17 cellular contexts compared by ENCODE assay signal in the genomic region with DNA sequence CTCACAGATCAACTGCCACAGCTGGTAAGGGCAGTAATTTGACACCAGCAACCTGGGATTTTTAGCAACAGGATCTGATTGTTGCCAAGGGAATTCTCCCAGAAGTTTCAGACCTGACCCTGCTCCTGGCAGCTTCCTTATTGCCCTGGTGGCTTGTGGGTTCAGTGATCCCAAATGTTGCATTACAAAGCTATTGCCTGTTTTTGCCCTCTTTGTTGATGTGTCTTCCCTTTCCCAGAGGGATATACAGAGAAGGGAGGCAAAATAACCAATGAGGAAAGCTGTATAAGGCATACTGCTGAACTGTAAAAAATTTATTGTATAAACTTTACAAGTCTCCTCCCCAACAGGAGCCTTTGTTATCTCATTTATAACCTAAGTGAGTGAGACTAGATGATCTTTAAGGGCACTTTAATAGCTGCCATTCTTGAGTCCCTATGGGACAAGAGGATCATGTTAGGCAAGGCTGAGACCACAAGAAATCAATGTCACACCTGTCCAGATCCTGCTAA. TPM values are rescaled to one million over a fixed set of nuclear protein-coding genes. Genes with fewer than 3 reads are reported as not detected.
DNase-seq lines count a peak whose midpoint lies in the region; ATAC-seq and TF ChIP-seq lines count a peak whose summit lies in the region.
"Had no signal": no experiment of that assay in that cellular context is flagged by ENCODE, and none has a peak within 500 bp of the region (broad histone marks: within the 10 kb centered on the region; RNA-seq: fewer than 3 reads in every experiment).

No MANE protein-coding gene starts in this region.

- H3K4me3 Mint-ChIP-seq in CD14-positive monocyte (peak overlapping the region; percentile 83 to 95), GM23338 (no peak overlapping the region), osteocyte (ENCODE audit: unreplicated experiment) (no peak overlapping the region)
- peak overlapping the region; percentile 62 for H3K4me3 Mint-ChIP-seq in activated T-helper 2 cell treated with anti-CD3 and anti-CD28 coated beads, Interferon-gamma antibody, Interleukin-2, Interleukin-4, amounts not matched to agents 10 μg/mL and 5 μg/mL and 100 μg/mL, durations not matched to agents 14 hours and 24 hours and 36 hours (ENCODE audit: low read depth)
- H3K4me3 Mint-ChIP-seq: stimulated activated effector memory CD8-positive, alpha-beta T cell treated with anti-CD3 and anti-CD28 coated beads, Interleukin-12 subunit alpha, Interleukin-12 subunit beta, amount 100 ng/mL, for 72 hours had no signal

- peak overlapping the region; percentile 92 to 98 (median 98) for H3K27ac Mint-ChIP-seq in CD14-positive monocyte
- no peak overlapping the region for H3K27ac Mint-ChIP-seq in GM23338
- H3K27ac Mint-ChIP-seq in activated T-helper 2 cell treated with anti-CD3 and anti-CD28 coated beads, Interferon-gamma antibody, Interleukin-2, Interleukin-4, amounts not matched to agents 10 μg/mL and 5 μg/mL and 100 μg/mL, durations not matched to agents 14 hours and 24 hours and 36 hours: peak overlapping the region; percentile 67
- H3K27ac Mint-ChIP-seq in osteocyte (ENCODE audit: unreplicated experiment): no peak overlapping the region
- H3K27ac Mint-ChIP-seq: stimulated activated effector memory CD8-positive, alpha-beta T cell treated with anti-CD3 and anti-CD28 coated beads, Interleukin-12 subunit alpha, Interleukin-12 subunit beta, amount 100 ng/mL, for 72 hours had no signal

- no peaks in the 10 kb centered on the region for H3K9me3 ChIP-seq in mucosa of stomach (ENCODE audit: control insufficient read depth, low read length)

- 0 out of 2 replicates have a peak overlapping the region, but pooled peaks have one; percentile 66 for H2AFZ ChIP-seq in GM23338

- H3K4me1 ChIP-seq in GM23338 (ENCODE audit: insufficient read depth) (no peaks in the 10 kb centered on the region), mucosa of stomach (ENCODE audit: control insufficient read depth, insufficient read depth, low read length) (no peaks in the 10 kb centered on the region)

- H3K36me3 ChIP-seq in GM23338 (ENCODE audit: insufficient read depth): no peaks in the 10 kb centered on the region
- no peaks in the 10 kb centered on the region for H3K36me3 ChIP-seq in mucosa of stomach (ENCODE audit: control insufficient read depth, insufficient read depth, low read length)
- H3K36me3 ChIP-seq: cardiac muscle cell had no signal

- H3K9ac ChIP-seq in mucosa of stomach (ENCODE audit: low read length): peak overlapping the region; percentile 4

- H4K20me1 ChIP-seq in GM23338 (replicated peaks; ENCODE audit: insufficient read depth): no peaks in the 10 kb centered on the region

- no peak overlapping the region for H3K4me2 ChIP-seq in GM23338

- peaks cover 62% of the 10 kb centered on the region for H3K4me1 Mint-ChIP-seq in CD14-positive monocyte
- H3K4me1 Mint-ChIP-seq in GM23338: peaks cover 5% of the 10 kb centered on the region; the same call in 1 of the 3 replicates
- H3K4me1 Mint-ChIP-seq in activated T-helper 2 cell treated with anti-CD3 and anti-CD28 coated beads, Interferon-gamma antibody, Interleukin-2, Interleukin-4, amounts not matched to agents 10 μg/mL and 5 μg/mL and 100 μg/mL, durations not matched to agents 14 hours and 24 hours and 36 hours (ENCODE audit: low read depth): peaks cover 77% of the 10 kb centered on the region
- H3K4me1 Mint-ChIP-seq in osteocyte (ENCODE audit: unreplicated experiment): no peaks in the 10 kb centered on the region

- peaks cover 0 to 3% (median 0%) of the 10 kb centered on the region in 7 donors for H3K9me3 Mint-ChIP-seq in CD14-positive monocyte
- no peaks in the 10 kb centered on the region for H3K9me3 Mint-ChIP-seq in GM23338
- H3K9me3 Mint-ChIP-seq in activated T-helper 2 cell treated with anti-CD3 and anti-CD28 coated beads, Interferon-gamma antibody, Interleukin-2, Interleukin-4, amounts not matched to agents 10 μg/mL and 5 μg/mL and 100 μg/mL, durations not matched to agents 14 hours and 24 hours and 36 hours: no peaks in the 10 kb centered on the region
- peaks cover 18% of the 10 kb centered on the region for H3K9me3 Mint-ChIP-seq in osteocyte (ENCODE audit: unreplicated experiment)
- H3K9me3 Mint-ChIP-seq: stimulated activated effector memory CD8-positive, alpha-beta T cell treated with anti-CD3 and anti-CD28 coated beads, Interleukin-12 subunit alpha, Interleukin-12 subunit beta, amount 100 ng/mL, for 72 hours had no signal

- ATAC-seq in GM23338 (no peak), HG02588 (IDR thresholded peaks at IDR 0.05; ENCODE audit: unreplicated experiment) (no peak), GM21529 (IDR thresholded peaks at IDR 0.05; ENCODE audit: unreplicated experiment) (no peak)

- no peak overlapping the region for H3K27ac ChIP-seq in GM23338 (ENCODE audit: low read depth)
- H3K27ac ChIP-seq: cardiac muscle cell had no signal

- no peak overlapping the region for H3K4me3 ChIP-seq in GM23338
- no peak overlapping the region for H3K4me3 ChIP-seq in mucosa of stomach (ENCODE audit: low read length)
- H3K4me3 ChIP-seq: cardiac muscle cell, lung had no signal

- DNase-seq in CD14-positive monocyte (ENCODE audit: low spot score) (no peak), GM23338 (ENCODE audit: low spot score) (peak; percentile 2), medulla oblongata (ENCODE audit: extremely low spot score) (no peak), osteocyte (ENCODE audit: extremely low spot score, unreplicated experiment) (no peak)
- no peak for DNase-seq in activated T-helper 2 cell treated with anti-CD3 and anti-CD28 coated beads, Interferon-gamma antibody, Interleukin-2, Interleukin-4, amounts not matched to agents 10 μg/mL and 5 μg/mL and 100 μg/mL, durations not matched to agents 14 hours and 24 hours and 36 hours (ENCODE audit: low spot score)
- DNase-seq: C1 segment of cervical spinal cord, head of caudate nucleus, NCI-H1092 treated with DMSO at 0.1 percent for 48 hours, NCI-H82 had no signal

- H3K36me3 Mint-ChIP-seq in CD14-positive monocyte (peaks cover 31 to 46% of the 10 kb centered on the region in 2 donors), GM23338 (ENCODE audit: low read depth) (no peaks in the 10 kb centered on the region), osteocyte (ENCODE audit: unreplicated experiment) (no peaks in the 10 kb centered on the region)
- H3K36me3 Mint-ChIP-seq in activated T-helper 2 cell treated with anti-CD3 and anti-CD28 coated beads, Interferon-gamma antibody, Interleukin-2, Interleukin-4, amounts not matched to agents 10 μg/mL and 5 μg/mL and 100 μg/mL, durations not matched to agents 14 hours and 24 hours and 36 hours (ENCODE audit: low read depth): peaks cover 14% of the 10 kb centered on the region
- H3K36me3 Mint-ChIP-seq: stimulated activated effector memory CD8-positive, alpha-beta T cell treated with anti-CD3 and anti-CD28 coated beads, Interleukin-12 subunit alpha, Interleukin-12 subunit beta, amount 100 ng/mL, for 72 hours had no signal

- H3F3A ChIP-seq in GM23338 (replicated peaks; ENCODE audit: low read depth): no peaks in the 10 kb centered on the region

- intact Hi-C loops in CD14-positive monocyte (cut with micrococcal nuclease): loop anchor here in 1 of 2 donors (5.0 to 10.0 kb wide), 2 partner anchors 35 to 323 kb away; no protein-coding TSS in a partner anchor
- intact Hi-C loops in activated T-helper 2 cell treated with anti-CD3 and anti-CD28 coated beads, Interferon-gamma antibody, Interleukin-2, Interleukin-4, amounts not matched to agents 10 μg/mL and 5 μg/mL and 100 μg/mL, durations not matched to agents 14 hours and 24 hours and 36 hours (cut with micrococcal nuclease): loop anchor here (2.0 to 10.0 kb wide), 6 partner anchors 17 to 1040 kb away; a partner anchor contains a TSS

- no peaks in the 10 kb centered on the region for H3K79me2 ChIP-seq in GM23338 (replicated peaks; ENCODE audit: insufficient read depth)

- H3K27me3 Mint-ChIP-seq in CD14-positive monocyte (ENCODE audit: low read depth in 3 of 3) (peaks cover 0 to 1% (median 0%) of the 10 kb centered on the region in 3 donors), GM23338 (ENCODE audit: insufficient read depth, low read depth, poor library complexity) (peaks cover 2% of the 10 kb centered on the region), osteocyte (ENCODE audit: unreplicated experiment) (no peaks in the 10 kb centered on the region)
- no peaks in the 10 kb centered on the region for H3K27me3 Mint-ChIP-seq in activated T-helper 2 cell treated with anti-CD3 and anti-CD28 coated beads, Interferon-gamma antibody, Interleukin-2, Interleukin-4, amounts not matched to agents 10 μg/mL and 5 μg/mL and 100 μg/mL, durations not matched to agents 14 hours and 24 hours and 36 hours (ENCODE audit: low read depth)

- H3K9me2 ChIP-seq in GM23338 (ENCODE audit: insufficient read depth): no peaks in the 10 kb centered on the region

- no peaks in the 10 kb centered on the region for H3K27me3 ChIP-seq in GM23338 (ENCODE audit: insufficient read depth)
- H3K27me3 ChIP-seq in mucosa of stomach (ENCODE audit: control insufficient read depth, insufficient read depth, low read length): no peaks in the 10 kb centered on the region
- H3K27me3 ChIP-seq: cardiac muscle cell had no signal

- TF ChIP-seq CTCF in CD14-positive monocyte (IDR thresholded peaks at IDR 0.05) (no peak), GM23338 (conservative IDR thresholded peaks at IDR 0.05; ENCODE audit: low read depth in 2 of 2) (no peak), osteocyte (IDR thresholded peaks at IDR 0.05) (no peak)

TF ChIP-seq in GM23338, 12 proteins besides CTCF, POLR2A, EP300 and RAD21 (continues in another document):
- no peak for TF ChIP-seq STAT1 (IDR thresholded peaks at IDR 0.05; ENCODE audit: unreplicated experiment)

RNA-seq across cellular contexts. Expression of a gene that starts 22.2 kb away (rescaled TPM):
- polyA plus RNA-seq in CD14-positive monocyte (10 to 100 TPM; 10.2 to 56.8 TPM), GM23338 (2016; fragmentation: Nextera tagmentation; extraction: Ambion mirVana) (not detected in 2 replicates)
- total RNA-seq in GM23338 (2014; rRNA removed; shearing (Covaris generic)): not detected in 2 replicates
- not detected in 2 replicates for total RNA-seq in activated T-helper 2 cell treated with anti-CD3 and anti-CD28 coated beads, Interferon-gamma antibody, Interleukin-2, Interleukin-4, amounts not matched to agents 10 μg/mL and 5 μg/mL and 100 μg/mL, durations not matched to agents 14 hours and 24 hours and 36 hours
- not detected in 2 replicates for total RNA-seq in osteocyte
- total RNA-seq: cardiac muscle cell, endothelial cell of umbilical vein, pulmonary artery endothelial cell had no signal
- polyA plus RNA-seq: cardiac muscle cell, endothelial cell of umbilical vein had no signal

Comparison
In these comparisons a context has a peak if more than half of its experiments do, and no peak if none do; other contexts are left out.
1. H3K27ac Mint-ChIP-seq: peak in CD14-positive monocyte (7 of 7) and activated T-helper 2 cell treated with anti-CD3 and anti-CD28 coated beads, Interferon-gamma antibody, Interleukin-2, Interleukin-4, amounts not matched to agents 10 μg/mL and 5 μg/mL and 100 μg/mL, durations not matched to agents 14 hours and 24 hours and 36 hours (single experiment); none in GM23338 (single experiment) and osteocyte (single experiment).
2. H3K4me3 Mint-ChIP-seq: peak in CD14-positive monocyte (2 of 2) and activated T-helper 2 cell treated with anti-CD3 and anti-CD28 coated beads, Interferon-gamma antibody, Interleukin-2, Interleukin-4, amounts not matched to agents 10 μg/mL and 5 μg/mL and 100 μg/mL, durations not matched to agents 14 hours and 24 hours and 36 hours (single experiment); none in GM23338 (single experiment) and osteocyte (single experiment).